In the genomic region with DNA sequence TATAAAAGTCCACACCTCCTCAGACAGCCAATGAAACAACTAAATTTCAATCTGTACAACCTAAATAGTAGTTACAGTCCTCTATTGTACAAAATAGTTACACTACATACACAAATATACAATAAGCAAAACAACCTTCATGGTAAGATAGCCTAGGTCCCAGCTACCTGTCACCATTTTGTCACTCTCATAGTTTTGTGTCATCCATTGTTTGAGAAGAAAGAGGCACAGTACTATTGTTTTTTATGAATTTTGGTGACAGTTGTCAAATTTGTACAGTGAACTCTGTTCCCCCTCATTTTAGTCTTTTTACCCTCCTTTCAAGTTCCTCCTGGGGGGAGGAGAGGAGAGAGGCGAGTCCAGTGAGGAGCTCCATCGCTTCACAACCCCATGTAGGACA, we compare ENCODE assay signal across 1 cellular context.
TF ChIP-seq lines count a peak whose summit lies in the region.

No MANE protein-coding gene starts in this region.

TF ChIP-seq in HepG2, 621 proteins besides CTCF, POLR2A, EP300 and RAD21:
- peak; percentile 24; the same call in 1 of the 2 replicates for TF ChIP-seq RBFOX2 (IDR thresholded peaks at IDR 0.05; ENCODE audit: low read depth, low read length)
- TF ChIP-seq, protein P1, sequence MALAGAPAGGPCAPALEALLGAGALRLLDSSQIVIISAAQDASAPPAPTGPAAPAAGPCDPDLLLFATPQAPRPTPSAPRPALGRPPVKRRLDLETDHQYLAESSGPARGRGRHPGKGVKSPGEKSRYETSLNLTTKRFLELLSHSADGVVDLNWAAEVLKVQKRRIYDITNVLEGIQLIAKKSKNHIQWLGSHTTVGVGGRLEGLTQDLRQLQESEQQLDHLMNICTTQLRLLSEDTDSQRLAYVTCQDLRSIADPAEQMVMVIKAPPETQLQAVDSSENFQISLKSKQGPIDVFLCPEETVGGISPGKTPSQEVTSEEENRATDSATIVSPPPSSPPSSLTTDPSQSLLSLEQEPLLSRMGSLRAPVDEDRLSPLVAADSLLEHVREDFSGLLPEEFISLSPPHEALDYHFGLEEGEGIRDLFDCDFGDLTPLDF (CRISPR knock-in tag; IDR thresholded peaks at IDR 0.05), result no peak
- no peak for TF ChIP-seq ZSCAN30 (CRISPR knock-in tag; IDR thresholded peaks at IDR 0.05)
- no peak for TF ChIP-seq ATRX (CRISPR knock-in tag; IDR thresholded peaks at IDR 0.05; ENCODE audit: borderline replicate concordance)
